8 cellular contexts compared by ENCODE assay signal in genomic region chr5:31581498-31582099, GRCh38. TPM values are rescaled to one million over a fixed set of nuclear protein-coding genes. Genes with fewer than 3 reads are reported as not detected.
DNase-seq lines count a peak whose midpoint lies in the region; ATAC-seq, FAIRE-seq and TF ChIP-seq lines count a peak whose summit lies in the region.

No MANE protein-coding gene starts in this region.

- peaks cover 0 to 6% of the 10 kb centered on the region in 2 donors for H3K9me3 ChIP-seq in kidney (ENCODE audit: control insufficient read depth in 1 of 2, low read length in 2 of 2)

- intact Hi-C loops in kidney (cut with DNase I): loop anchor here (10.0 kb wide), 2 partner anchors 223 to 513 kb away; no protein-coding TSS in a partner anchor

- H3K9ac ChIP-seq in kidney (ENCODE audit: low read length in 2 of 2): no peak overlapping the region

- TF ChIP-seq CTCF in kidney (IDR thresholded peaks at IDR 0.05; ENCODE audit: borderline replicate concordance, extremely low read depth, insufficient read depth): peak; percentile 51

- ATAC-seq in HG02938 (IDR thresholded peaks at IDR 0.05; ENCODE audit: unreplicated experiment) (no peak), GM21360 (IDR thresholded peaks at IDR 0.05; ENCODE audit: unreplicated experiment) (no peak)

- FAIRE-seq in kidney (lab: Jason Lieb, UNC): peak; percentile 92

- no peak overlapping the region for H3K4me3 ChIP-seq in kidney (ENCODE audit: low read length in 2 of 2)

- peak; percentile 6 for DNase-seq in NCI-H2029 (lab: John Stamatoyannopoulos, UW)
- no peak for DNase-seq in NCI-H2029 treated with DMSO at 0.1 percent for 48 hours (lab: John Stamatoyannopoulos, UW)
- peak; percentile 37 to 51 for DNase-seq in NCI-H2081 (lab: John Stamatoyannopoulos, UW)
- DNase-seq in amniotic epithelial cell (ENCODE audit: low read depth): peak; percentile 48
- no peak for DNase-seq in kidney
- no peak for DNase-seq in mesenteric fat pad (ENCODE audit: low spot score)

- no peak overlapping the region for H3K27ac ChIP-seq in kidney (ENCODE audit: low read depth in 2 of 2, low read length in 2 of 2)

- no peaks in the 10 kb centered on the region for H3K4me1 ChIP-seq in kidney (ENCODE audit: control insufficient read depth in 1 of 2, insufficient read depth in 1 of 2, low read depth in 1 of 2, low read length in 2 of 2)

- H3K36me3 ChIP-seq in kidney (ENCODE audit: control insufficient read depth in 1 of 2, insufficient read depth in 2 of 2, low read length in 2 of 2): no peaks in the 10 kb centered on the region

RNA-seq across cellular contexts. Expression of gene C5orf22, which starts 49.5 kb away (rescaled TPM):
- total RNA-seq in kidney (22.5 TPM), mesenteric fat pad (16.5 TPM)
- polyA plus RNA-seq in kidney (ENCODE audit: insufficient read depth, low read depth, low replicate concordance): 8.2 TPM

RNA-seq across cellular contexts. Expression of gene DROSHA, which starts 49.7 kb away (rescaled TPM):
- total RNA-seq in kidney: 51.6 TPM
- polyA plus RNA-seq in kidney (ENCODE audit: insufficient read depth, low read depth, low replicate concordance): 39.9 TPM
- total RNA-seq in mesenteric fat pad: 39.5 TPM

RNA-seq across cellular contexts. Expression of gene PDZD2, which starts 57.3 kb away (rescaled TPM):
- total RNA-seq in kidney: 14.8 TPM
- 6.2 TPM for polyA plus RNA-seq in kidney (ENCODE audit: insufficient read depth, low read depth, low replicate concordance)
- total RNA-seq in mesenteric fat pad: 58.5 TPM

Comparison
In these comparisons a context has a peak if more than half of its experiments do, and no peak if none do; other contexts are left out.
1. DNase-seq: peak in NCI-H2029 (single experiment), NCI-H2081 (2 of 2) and amniotic epithelial cell (single experiment); none in NCI-H2029 treated with DMSO at 0.1 percent for 48 hours (single experiment), kidney (single experiment) and mesenteric fat pad (single experiment).